In the genomic region with DNA sequence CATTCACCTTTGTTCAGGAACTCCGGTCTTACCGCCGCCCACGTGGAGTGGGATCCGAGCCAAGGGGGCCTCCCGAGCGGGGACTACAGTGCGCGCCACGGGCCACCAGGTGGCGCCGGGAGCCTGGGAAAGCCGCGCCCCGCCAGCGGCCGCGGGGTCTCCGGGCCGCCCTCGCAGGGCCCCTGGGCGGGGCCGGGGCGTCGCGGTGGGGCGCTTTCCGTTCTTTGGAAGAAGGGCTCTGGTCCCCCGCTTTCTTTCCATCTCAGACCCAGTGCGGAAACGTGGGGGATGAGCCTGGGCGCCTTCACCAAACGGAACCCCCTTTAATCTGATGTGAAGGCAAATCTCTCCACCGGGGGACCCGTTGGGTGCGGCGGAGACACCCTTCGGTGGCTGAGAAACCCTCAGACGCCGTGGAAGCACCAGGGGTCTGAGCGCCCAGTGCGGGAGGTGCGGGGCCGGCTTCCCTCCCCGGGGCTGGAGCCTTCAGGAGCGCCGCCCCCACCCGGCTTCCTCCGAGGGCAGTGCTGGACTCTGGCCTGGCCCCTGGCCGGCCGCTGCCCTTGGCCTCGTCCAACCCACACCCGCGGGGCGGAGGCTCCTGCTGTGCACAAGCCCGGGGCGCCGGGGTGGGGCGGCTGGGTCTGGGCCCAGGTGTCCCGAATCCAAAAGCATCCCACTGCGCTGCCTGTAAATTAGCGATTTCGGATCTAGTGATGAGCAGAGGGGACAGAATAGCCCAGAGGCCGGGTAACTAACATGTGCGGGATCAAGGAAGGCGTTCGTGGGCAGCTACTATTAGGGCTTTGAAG, we compare ENCODE assay signal across 8 cellular contexts. TPM values are rescaled to one million over a fixed set of nuclear protein-coding genes. Genes with fewer than 3 reads are reported as not detected.
DNase-seq lines count a peak whose midpoint lies in the region; ATAC-seq and TF ChIP-seq lines count a peak whose summit lies in the region.

No MANE protein-coding gene starts in this region.

- H3K36me3 Mint-ChIP-seq in natural killer cell: no peaks in the 10 kb centered on the region
- peaks cover 2 to 8% of the 10 kb centered on the region in 2 donors for H3K36me3 Mint-ChIP-seq in stimulated activated naive B cell treated with anti-CD40 and anti-IgM and Interleukin-4, amounts not matched to agents 10 μg/mL and 1 μg/mL and 100 μg/mL, for 72 hours

- peaks cover 11 to 13% of the 10 kb centered on the region in 2 donors for H3K4me1 Mint-ChIP-seq in natural killer cell
- peaks cover 12 to 25% of the 10 kb centered on the region in 2 donors for H3K4me1 Mint-ChIP-seq in stimulated activated naive B cell treated with anti-CD40 and anti-IgM and Interleukin-4, amounts not matched to agents 10 μg/mL and 1 μg/mL and 100 μg/mL, for 72 hours

- H3K27ac ChIP-seq in HUES48 (ENCODE audit: low read depth, low read length) (no peak overlapping the region), Peyer's patch (peak overlapping the region; percentile 72 to 84 (median 78))

- TF ChIP-seq POLR2A in Peyer's patch (IDR thresholded peaks at IDR 0.05): peak; percentile 36 to 42

- peak overlapping the region in 1 of 2 donors; percentile 53 for H3K27ac Mint-ChIP-seq in natural killer cell
- peak overlapping the region; percentile 93 for H3K27ac Mint-ChIP-seq in stimulated activated naive B cell treated with anti-CD40 and anti-IgM and Interleukin-4, amounts not matched to agents 10 μg/mL and 1 μg/mL and 100 μg/mL, for 72 hours

- peak overlapping the region; percentile 61 for H3K4me3 ChIP-seq in HUES48 (ENCODE audit: low read depth, low read length)
- H3K4me3 ChIP-seq in Peyer's patch: peak overlapping the region; percentile 54 to 78 (median 70)

- DNase-seq in DMS153 (lab: John Stamatoyannopoulos, UW) (peak; percentile 78), Peyer's patch (peak; percentile 85 to 94 (median 94)), fibroblast of peridontal ligament (ENCODE audit: extremely low read depth) (peak; percentile 64), natural killer cell (peak; percentile 83)
- DNase-seq in activated T-helper 1 cell treated with anti-CD3 and anti-CD28 coated beads, Interleukin-2, amount 50 U/mL, for 16 hours (ENCODE audit: low read depth in 1 of 2, low spot score in 1 of 2): peak; percentile 73 to 82
- DNase-seq in stimulated activated naive B cell treated with anti-CD40 and anti-IgM and Interleukin-4, amounts not matched to agents 10 μg/mL and 1 μg/mL and 100 μg/mL, for 72 hours: peak; percentile 84

- peaks cover 15% of the 10 kb centered on the region for H3K4me1 ChIP-seq in HUES48 (ENCODE audit: control insufficient read depth, insufficient read depth, low read length)
- H3K4me1 ChIP-seq in Peyer's patch: peaks cover 0 to 9% (median 0%) of the 10 kb centered on the region in 4 donors

- H3K9ac ChIP-seq in HUES48 (ENCODE audit: low read depth, low read length): peak overlapping the region; percentile 75

- H3K27me3 ChIP-seq in HUES48 (ENCODE audit: control insufficient read depth, insufficient read depth, low read length): no peaks in the 10 kb centered on the region; the same call in 1 of the 2 replicates
- H3K27me3 ChIP-seq in Peyer's patch: no peaks in the 10 kb centered on the region

- intact Hi-C loops in natural killer cell (cut with micrococcal nuclease): loop anchor here (1.0 to 10.0 kb wide), 4 partner anchors 113 to 443 kb away; no protein-coding TSS in a partner anchor

- peak overlapping the region; percentile 87 for H3K4me3 Mint-ChIP-seq in natural killer cell
- H3K4me3 Mint-ChIP-seq in stimulated activated naive B cell treated with anti-CD40 and anti-IgM and Interleukin-4, amounts not matched to agents 10 μg/mL and 1 μg/mL and 100 μg/mL, for 72 hours: peak overlapping the region; percentile 86 to 91

- H3K36me3 ChIP-seq in HUES48 (ENCODE audit: control insufficient read depth, insufficient read depth, low read length) (no peaks in the 10 kb centered on the region), Peyer's patch (no peaks in the 10 kb centered on the region)

- H3K9me3 Mint-ChIP-seq in natural killer cell: no peaks in the 10 kb centered on the region
- H3K9me3 Mint-ChIP-seq in stimulated activated naive B cell treated with anti-CD40 and anti-IgM and Interleukin-4, amounts not matched to agents 10 μg/mL and 1 μg/mL and 100 μg/mL, for 72 hours: no peaks in the 10 kb centered on the region

- TF ChIP-seq CTCF in Peyer's patch (IDR thresholded peaks at IDR 0.05): peak; percentile 85 to 99 (median 95)
- peak; percentile 95 for TF ChIP-seq CTCF in natural killer cell (IDR thresholded peaks at IDR 0.05)

- peak; percentile 91 for ATAC-seq in GM21390 (IDR thresholded peaks at IDR 0.05; ENCODE audit: unreplicated experiment)
- peak; percentile 98 to 99 (median 99) for ATAC-seq in natural killer cell
- ATAC-seq in stimulated activated naive B cell treated with anti-CD40 and anti-IgM and Interleukin-4, amounts not matched to agents 10 μg/mL and 1 μg/mL and 100 μg/mL, for 72 hours (replicated peaks): peak; percentile 94 to 96

- H3K9me3 ChIP-seq in HUES48 (ENCODE audit: control insufficient read depth, insufficient read depth, low read length) (no peaks in the 10 kb centered on the region), Peyer's patch (no peaks in the 10 kb centered on the region)

- H3K27me3 Mint-ChIP-seq in natural killer cell (ENCODE audit: low read depth in 2 of 2): peaks cover 0 to 3% of the 10 kb centered on the region in 2 donors
- H3K27me3 Mint-ChIP-seq in stimulated activated naive B cell treated with anti-CD40 and anti-IgM and Interleukin-4, amounts not matched to agents 10 μg/mL and 1 μg/mL and 100 μg/mL, for 72 hours: no peaks in the 10 kb centered on the region

RNA-seq across cellular contexts. Expression of a gene that starts 44.6 kb away (rescaled TPM):
- 10 to 100 TPM; 30.6 to 45.2 (median 35.3) TPM for total RNA-seq in Peyer's patch
- total RNA-seq in natural killer cell: 10 to 100 TPM; 75.3 to 94.5 (median 80.3) TPM
